ENCODE assay signal across 8 cellular contexts in the genomic region with DNA sequence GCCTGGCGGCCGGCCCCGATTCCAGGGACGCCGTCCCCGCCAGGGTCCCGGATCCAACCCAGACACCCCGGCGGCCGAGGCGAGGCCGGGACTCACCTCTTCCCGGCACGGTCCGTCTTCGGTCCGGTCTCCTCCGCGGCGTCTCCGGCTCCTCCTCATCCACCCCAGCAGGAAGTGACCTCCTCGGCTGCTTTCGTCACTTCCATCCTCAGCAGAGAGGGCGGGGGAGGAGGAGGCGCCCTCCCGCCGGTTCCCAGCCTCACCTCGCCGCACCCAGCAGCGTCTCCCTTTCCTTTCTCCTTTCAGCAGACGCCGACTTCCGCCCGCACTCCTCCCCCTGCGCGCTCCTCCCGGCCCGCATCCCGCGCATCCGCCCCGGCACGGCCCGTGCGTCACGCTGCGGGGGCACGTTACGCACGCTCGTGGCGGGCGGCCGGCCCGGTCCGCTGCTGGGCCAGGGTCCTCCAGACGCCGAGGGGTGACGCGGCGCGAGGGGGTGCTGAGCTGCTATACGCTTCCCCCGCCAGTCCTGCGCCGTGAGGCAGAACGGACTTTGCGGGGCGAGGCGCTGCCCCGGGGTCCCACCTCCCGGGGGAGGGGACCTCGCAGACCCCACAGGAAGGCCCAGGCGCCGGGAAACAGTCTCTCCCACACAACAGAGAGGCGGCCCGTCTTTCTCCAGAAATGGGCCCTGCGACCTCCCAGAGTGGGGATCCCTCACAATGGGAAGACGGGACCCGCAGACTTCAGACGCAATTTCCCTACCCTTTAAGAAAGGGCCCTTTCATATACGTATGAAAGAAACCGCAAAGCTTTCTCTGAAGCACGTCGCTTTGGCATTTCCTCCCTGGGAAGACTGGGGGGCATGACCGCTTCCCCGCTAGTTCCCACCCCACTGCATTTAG. TPM values are rescaled to one million over a fixed set of nuclear protein-coding genes. Genes with fewer than 3 reads are reported as not detected.
DNase-seq lines count a peak whose midpoint lies in the region; ATAC-seq and TF ChIP-seq lines count a peak whose summit lies in the region.

TSS of gene ETV3 (minus strand) at position 176 of the 905 bp plus-strand sequence. CDS start 2,043 bp downstream, outside the sequence.

- ATAC-seq in GM21723 (IDR thresholded peaks at IDR 0.05; ENCODE audit: unreplicated experiment) (peak; percentile 91), natural killer cell (peak; percentile 84 to 89 (median 86))

- intact Hi-C loops in natural killer cell (cut with micrococcal nuclease), result no loop called here

- H3K4me2 ChIP-seq in KMS-11, result peak within 1 kb of the TSS; percentile 92

- H3K27ac ChIP-seq in KMS-11, result peak within 1 kb of the TSS; percentile 51

- H3K4me3 ChIP-seq in KMS-11 (IDR thresholded peaks at IDR 0.05; ENCODE audit: insufficient read depth, low read depth, low read length) (peak within 1 kb of the TSS; percentile 93), fibroblast of mammary gland (ENCODE audit: control insufficient read depth, low read depth, low read length) (peak within 1 kb of the TSS; percentile 81)

- H3K27me3 Mint-ChIP-seq in natural killer cell (ENCODE audit: low read depth in 2 of 2), result no peaks in the 10 kb centered on the region

- peak within 1 kb of the TSS; percentile 73 for H2AFZ ChIP-seq in KMS-11 (ENCODE audit: low read depth)

- H3K36me3 Mint-ChIP-seq in natural killer cell, result no peaks in the 10 kb centered on the region

- H3K4me1 Mint-ChIP-seq in natural killer cell, result peaks cover 57 to 61% of the 10 kb centered on the region in 2 donors

- no peaks in the 10 kb centered on the region for H3K27me3 ChIP-seq in KMS-11 (ENCODE audit: insufficient read depth, low read depth)

- H3K9ac ChIP-seq in KMS-11, result peak within 1 kb of the TSS; percentile 73

- H3K4me3 Mint-ChIP-seq in natural killer cell, result peak within 1 kb of the TSS; percentile 96

- no peaks in the 10 kb centered on the region for H4K20me1 ChIP-seq in KMS-11 (ENCODE audit: insufficient read depth)

- peaks cover 45% of the 10 kb centered on the region for H3K4me1 ChIP-seq in KMS-11 (ENCODE audit: low read depth, poor library complexity, severe bottlenecking)

- peaks cover 5% of the 10 kb centered on the region; the same call in 1 of the 2 replicates for H3K36me3 ChIP-seq in KMS-11 (ENCODE audit: insufficient read depth)

- H3K79me2 ChIP-seq in KMS-11 (ENCODE audit: insufficient read depth, low read depth), result peaks cover 31% of the 10 kb centered on the region

- TF ChIP-seq CTCF in KMS-11 (conservative IDR thresholded peaks at IDR 0.05; ENCODE audit: low read depth, low read length), result no peak
- no peak for TF ChIP-seq CTCF in fibroblast of mammary gland (conservative IDR thresholded peaks at IDR 0.05; ENCODE audit: control insufficient read depth, insufficient read depth, low read depth, low read length)
- TF ChIP-seq CTCF in natural killer cell (IDR thresholded peaks at IDR 0.05), result no peak

- H3K27ac Mint-ChIP-seq in natural killer cell, result peak within 1 kb of the TSS; percentile 96 to 98

- no peaks in the 10 kb centered on the region for H3K9me3 Mint-ChIP-seq in natural killer cell

- DNase-seq in DMS53 treated with DMSO at 0.1 percent for 48 hours (lab: John Stamatoyannopoulos, UW; ENCODE audit: unreplicated experiment), result peak; percentile 82
- peak; percentile 94 for DNase-seq in RPMI8226
- peak; percentile 62 to 78 for DNase-seq in activated T-helper 1 cell treated with anti-CD3 and anti-CD28 coated beads, Interleukin-2, amount 50 U/mL, for 16 hours (ENCODE audit: low read depth in 1 of 2, low spot score in 1 of 2)
- peak; percentile 89 for DNase-seq in fibroblast of mammary gland (ENCODE audit: low read depth)
- DNase-seq in natural killer cell, result peak; percentile 72
- DNase-seq in stimulated activated naive CD4-positive, alpha-beta T cell (lab: John Stamatoyannopoulos, UW), result peak; percentile 78 to 86 (median 85)

RNA-seq across cellular contexts. Expression of gene ETV3, which starts in this region (rescaled TPM):
- 100 to 1,000 TPM in 1 of 3 donors, 10 to 100 TPM in 2; 58.3 to 101 (median 76.6) TPM for total RNA-seq in natural killer cell

Comparison
In these comparisons a context has a peak if more than half of its experiments do, and no peak if none do; other contexts are left out.
1. Peak in every context shown above with its lines: DNase-seq, ATAC-seq, H3K4me3 ChIP-seq and H3K27ac ChIP-seq.